Comparison of ENCODE assay signal across 2 cellular contexts in the genomic region with DNA sequence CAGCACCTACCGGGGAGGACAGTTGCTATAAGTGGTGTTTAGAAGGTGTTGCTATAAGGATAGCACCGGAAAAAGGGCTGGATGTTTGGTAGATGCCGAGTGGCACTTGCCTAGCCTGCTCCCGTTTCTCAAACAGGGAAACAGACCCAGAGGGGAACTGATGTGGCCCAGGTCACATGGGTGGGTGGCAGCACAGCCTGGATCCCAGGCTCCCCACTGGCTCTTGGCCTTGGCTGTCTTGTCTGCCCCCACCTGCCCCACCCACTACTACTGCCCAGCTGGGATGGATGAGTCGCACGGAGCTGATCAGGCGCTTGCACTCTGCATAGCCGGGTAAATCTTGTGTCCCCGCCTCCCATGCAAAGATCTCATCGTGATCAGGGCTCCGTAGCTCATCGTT.
TF ChIP-seq lines count a peak whose summit lies in the region.

No MANE protein-coding gene starts in this region.

TF ChIP-seq in A549, 52 proteins besides CTCF, POLR2A, EP300 and RAD21:
- TF ChIP-seq MAZ (IDR thresholded peaks at IDR 0.05; ENCODE audit: borderline replicate concordance, low read depth, low read length) (no peak), CHD2 (IDR thresholded peaks at IDR 0.05; ENCODE audit: low read length, partially characterized antibody) (no peak), SMC3 (IDR thresholded peaks at IDR 0.05) (no peak), CBX8 (IDR thresholded peaks at IDR 0.05) (no peak), FOSB (CRISPR knock-in tag; IDR thresholded peaks at IDR 0.05) (no peak), MAFK (IDR thresholded peaks at IDR 0.05; ENCODE audit: partially characterized antibody) (no peak), NR3C1 (IDR thresholded peaks at IDR 0.05) (no peak), ZFP36 (IDR thresholded peaks at IDR 0.05; ENCODE audit: borderline replicate concordance, partially characterized antibody) (no peak), RARB (CRISPR knock-in tag; IDR thresholded peaks at IDR 0.05) (no peak), MYC (IDR thresholded peaks at IDR 0.05; ENCODE audit: borderline replicate concordance, low read length) (no peak), HOXB5 (CRISPR knock-in tag; IDR thresholded peaks at IDR 0.05) (no peak), POLR2AphosphoS2 (conservative IDR thresholded peaks at IDR 0.05; ENCODE audit: low read length) (no peak), PHF8 (IDR thresholded peaks at IDR 0.05; ENCODE audit: borderline replicate concordance, low read depth) (no peak), KDM1A (IDR thresholded peaks at IDR 0.05; ENCODE audit: low read depth) (no peak), HDAC2 (IDR thresholded peaks at IDR 0.05) (no peak), SREBF2 (IDR thresholded peaks at IDR 0.05) (no peak), ZSCAN20 (CRISPR knock-in tag; IDR thresholded peaks at IDR 0.05) (no peak)
- TF ChIP-seq, protein P1, sequence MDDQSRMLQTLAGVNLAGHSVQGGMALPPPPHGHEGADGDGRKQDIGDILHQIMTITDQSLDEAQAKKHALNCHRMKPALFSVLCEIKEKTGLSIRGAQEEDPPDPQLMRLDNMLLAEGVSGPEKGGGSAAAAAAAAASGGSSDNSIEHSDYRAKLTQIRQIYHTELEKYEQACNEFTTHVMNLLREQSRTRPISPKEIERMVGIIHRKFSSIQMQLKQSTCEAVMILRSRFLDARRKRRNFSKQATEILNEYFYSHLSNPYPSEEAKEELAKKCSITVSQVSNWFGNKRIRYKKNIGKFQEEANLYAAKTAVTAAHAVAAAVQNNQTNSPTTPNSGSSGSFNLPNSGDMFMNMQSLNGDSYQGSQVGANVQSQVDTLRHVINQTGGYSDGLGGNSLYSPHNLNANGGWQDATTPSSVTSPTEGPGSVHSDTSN (IDR thresholded peaks at IDR 0.05), result no peak
TF ChIP-seq in A549: peak in this region for 0.

TF ChIP-seq in HEK293, 187 proteins besides CTCF, POLR2A, EP300 and RAD21:
- TF ChIP-seq ZBTB17 (tag by site-specific recombination; IDR thresholded peaks at IDR 0.05) (peak; percentile 65), SP2 (tag by site-specific recombination; IDR thresholded peaks at IDR 0.05) (peak; percentile 54), KLF1 (tag by site-specific recombination; IDR thresholded peaks at IDR 0.05) (peak; percentile 48; the same call in 1 of the 2 replicates), ZNF394 (tag by site-specific recombination; IDR thresholded peaks at IDR 0.05; ENCODE audit: borderline replicate concordance) (no peak), ZNF629 (tag by site-specific recombination; IDR thresholded peaks at IDR 0.05) (0 out of 2 replicates have a peak, but pooled peaks have one; percentile 16), ZIC2 (tag by site-specific recombination; IDR thresholded peaks at IDR 0.05) (peak; percentile 70), KLF10 (tag by site-specific recombination; IDR thresholded peaks at IDR 0.05) (0 out of 2 replicates have a peak, but pooled peaks have one; percentile 27), PATZ1 (tag by site-specific recombination; IDR thresholded peaks at IDR 0.05) (0 out of 2 replicates have a peak, but pooled peaks have one; percentile 47), EGR2 (tag by site-specific recombination; IDR thresholded peaks at IDR 0.05; ENCODE audit: low read depth) (peak; percentile 86), ZFHX2 (tag by site-specific recombination; conservative IDR thresholded peaks at IDR 0.05) (peak; percentile 89), ZNF600 (tag by site-specific recombination; IDR thresholded peaks at IDR 0.05) (peak; percentile 82), KLF9 (tag by site-specific recombination; IDR thresholded peaks at IDR 0.05; ENCODE audit: low read depth) (peak; percentile 67)
- TF ChIP-seq, protein P2, sequence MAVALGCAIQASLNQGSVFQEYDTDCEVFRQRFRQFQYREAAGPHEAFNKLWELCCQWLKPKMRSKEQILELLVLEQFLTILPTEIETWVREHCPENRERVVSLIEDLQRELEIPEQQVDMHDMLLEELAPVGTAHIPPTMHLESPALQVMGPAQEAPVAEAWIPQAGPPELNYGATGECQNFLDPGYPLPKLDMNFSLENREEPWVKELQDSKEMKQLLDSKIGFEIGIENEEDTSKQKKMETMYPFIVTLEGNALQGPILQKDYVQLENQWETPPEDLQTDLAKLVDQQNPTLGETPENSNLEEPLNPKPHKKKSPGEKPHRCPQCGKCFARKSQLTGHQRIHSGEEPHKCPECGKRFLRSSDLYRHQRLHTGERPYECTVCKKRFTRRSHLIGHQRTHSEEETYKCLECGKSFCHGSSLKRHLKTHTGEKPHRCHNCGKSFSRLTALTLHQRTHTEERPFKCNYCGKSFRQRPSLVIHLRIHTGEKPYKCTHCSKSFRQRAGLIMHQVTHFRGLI (tag by site-specific recombination; IDR thresholded peaks at IDR 0.05), result no peak
- TF ChIP-seq, protein P3, sequence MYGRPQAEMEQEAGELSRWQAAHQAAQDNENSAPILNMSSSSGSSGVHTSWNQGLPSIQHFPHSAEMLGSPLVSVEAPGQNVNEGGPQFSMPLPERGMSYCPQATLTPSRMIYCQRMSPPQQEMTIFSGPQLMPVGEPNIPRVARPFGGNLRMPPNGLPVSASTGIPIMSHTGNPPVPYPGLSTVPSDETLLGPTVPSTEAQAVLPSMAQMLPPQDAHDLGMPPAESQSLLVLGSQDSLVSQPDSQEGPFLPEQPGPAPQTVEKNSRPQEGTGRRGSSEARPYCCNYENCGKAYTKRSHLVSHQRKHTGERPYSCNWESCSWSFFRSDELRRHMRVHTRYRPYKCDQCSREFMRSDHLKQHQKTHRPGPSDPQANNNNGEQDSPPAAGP (tag by site-specific recombination; IDR thresholded peaks at IDR 0.05), result peak; percentile 68; the same call in 1 of the 2 replicates
- TF ChIP-seq, protein P4, sequence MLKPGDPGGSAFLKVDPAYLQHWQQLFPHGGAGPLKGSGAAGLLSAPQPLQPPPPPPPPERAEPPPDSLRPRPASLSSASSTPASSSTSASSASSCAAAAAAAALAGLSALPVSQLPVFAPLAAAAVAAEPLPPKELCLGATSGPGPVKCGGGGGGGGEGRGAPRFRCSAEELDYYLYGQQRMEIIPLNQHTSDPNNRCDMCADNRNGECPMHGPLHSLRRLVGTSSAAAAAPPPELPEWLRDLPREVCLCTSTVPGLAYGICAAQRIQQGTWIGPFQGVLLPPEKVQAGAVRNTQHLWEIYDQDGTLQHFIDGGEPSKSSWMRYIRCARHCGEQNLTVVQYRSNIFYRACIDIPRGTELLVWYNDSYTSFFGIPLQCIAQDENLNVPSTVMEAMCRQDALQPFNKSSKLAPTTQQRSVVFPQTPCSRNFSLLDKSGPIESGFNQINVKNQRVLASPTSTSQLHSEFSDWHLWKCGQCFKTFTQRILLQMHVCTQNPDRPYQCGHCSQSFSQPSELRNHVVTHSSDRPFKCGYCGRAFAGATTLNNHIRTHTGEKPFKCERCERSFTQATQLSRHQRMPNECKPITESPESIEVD (tag by site-specific recombination; IDR thresholded peaks at IDR 0.05), result no peak
